In the genomic region with DNA sequence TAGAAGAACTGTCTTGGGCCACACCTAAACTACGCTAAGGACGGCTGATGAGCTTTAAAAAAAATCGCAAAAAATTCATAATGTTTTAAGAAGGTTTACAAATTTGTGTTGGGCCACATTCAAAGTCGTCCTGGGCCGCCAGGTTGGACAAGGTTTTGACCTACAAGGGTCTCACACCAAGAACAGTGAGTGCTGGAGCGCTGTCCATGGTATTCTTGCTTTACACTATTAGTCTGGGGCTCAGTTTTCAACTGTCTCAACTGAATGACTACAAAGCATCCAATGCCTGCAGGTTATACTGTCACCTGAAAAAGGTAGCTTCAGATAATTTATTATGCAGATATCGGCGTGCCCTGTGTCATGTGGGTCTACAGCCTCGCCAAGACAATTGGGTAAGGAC, we compare ENCODE assay signal across 2 cellular contexts.
TF ChIP-seq lines count a peak whose summit lies in the region.

No MANE protein-coding gene starts in this region.

TF ChIP-seq in Ishikawa, 13 proteins besides CTCF, POLR2A, EP300 and RAD21 (continued from another document):
- TF ChIP-seq, protein P1, sequence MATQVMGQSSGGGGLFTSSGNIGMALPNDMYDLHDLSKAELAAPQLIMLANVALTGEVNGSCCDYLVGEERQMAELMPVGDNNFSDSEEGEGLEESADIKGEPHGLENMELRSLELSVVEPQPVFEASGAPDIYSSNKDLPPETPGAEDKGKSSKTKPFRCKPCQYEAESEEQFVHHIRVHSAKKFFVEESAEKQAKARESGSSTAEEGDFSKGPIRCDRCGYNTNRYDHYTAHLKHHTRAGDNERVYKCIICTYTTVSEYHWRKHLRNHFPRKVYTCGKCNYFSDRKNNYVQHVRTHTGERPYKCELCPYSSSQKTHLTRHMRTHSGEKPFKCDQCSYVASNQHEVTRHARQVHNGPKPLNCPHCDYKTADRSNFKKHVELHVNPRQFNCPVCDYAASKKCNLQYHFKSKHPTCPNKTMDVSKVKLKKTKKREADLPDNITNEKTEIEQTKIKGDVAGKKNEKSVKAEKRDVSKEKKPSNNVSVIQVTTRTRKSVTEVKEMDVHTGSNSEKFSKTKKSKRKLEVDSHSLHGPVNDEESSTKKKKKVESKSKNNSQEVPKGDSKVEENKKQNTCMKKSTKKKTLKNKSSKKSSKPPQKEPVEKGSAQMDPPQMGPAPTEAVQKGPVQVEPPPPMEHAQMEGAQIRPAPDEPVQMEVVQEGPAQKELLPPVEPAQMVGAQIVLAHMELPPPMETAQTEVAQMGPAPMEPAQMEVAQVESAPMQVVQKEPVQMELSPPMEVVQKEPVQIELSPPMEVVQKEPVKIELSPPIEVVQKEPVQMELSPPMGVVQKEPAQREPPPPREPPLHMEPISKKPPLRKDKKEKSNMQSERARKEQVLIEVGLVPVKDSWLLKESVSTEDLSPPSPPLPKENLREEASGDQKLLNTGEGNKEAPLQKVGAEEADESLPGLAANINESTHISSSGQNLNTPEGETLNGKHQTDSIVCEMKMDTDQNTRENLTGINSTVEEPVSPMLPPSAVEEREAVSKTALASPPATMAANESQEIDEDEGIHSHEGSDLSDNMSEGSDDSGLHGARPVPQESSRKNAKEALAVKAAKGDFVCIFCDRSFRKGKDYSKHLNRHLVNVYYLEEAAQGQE (IDR thresholded peaks at IDR 0.05; ENCODE audit: low read depth) = peak; percentile 94

TF ChIP-seq in K562, 482 proteins besides CTCF, POLR2A, EP300 and RAD21:
- TF ChIP-seq, protein P1 (CRISPR knock-in tag; IDR thresholded peaks at IDR 0.05; ENCODE audit: low read depth) = peak; percentile 82
- TF ChIP-seq ZBTB17 (CRISPR knock-in tag; IDR thresholded peaks at IDR 0.05) (no peak), GABPB2 (CRISPR knock-in tag; conservative IDR thresholded peaks at IDR 0.05) (no peak), EHMT2 (IDR thresholded peaks at IDR 0.05) (peak; percentile 90), FOXK1 (CRISPR knock-in tag; IDR thresholded peaks at IDR 0.05; ENCODE audit: borderline replicate concordance) (no peak), ZNF408 (CRISPR knock-in tag; IDR thresholded peaks at IDR 0.05; ENCODE audit: low read depth) (no peak), CHD1 (IDR thresholded peaks at IDR 0.05; ENCODE audit: low read length) (no peak), MIER1 (IDR thresholded peaks at IDR 0.05; ENCODE audit: low read depth) (peak; percentile 87)
